ENCODE assay signal across 14 cellular contexts in the genomic region with DNA sequence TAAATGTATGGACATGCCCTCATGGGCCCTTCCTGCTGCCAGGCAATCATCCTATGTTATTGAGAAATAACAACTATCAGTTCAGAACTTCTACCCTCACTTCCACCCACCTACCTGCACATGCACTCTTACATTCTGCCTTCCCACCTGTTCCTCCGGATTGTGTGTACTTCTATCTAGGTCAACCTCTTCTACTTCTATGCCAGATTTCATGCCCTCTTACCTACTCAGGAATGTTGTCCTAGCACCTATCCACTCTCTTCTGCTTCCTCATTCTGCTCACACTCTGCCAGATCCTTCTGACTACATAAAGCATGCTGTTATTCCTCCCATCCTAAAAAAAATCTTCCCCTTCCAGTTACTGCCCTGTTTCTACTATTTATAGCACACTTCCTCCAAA.
DNase-seq lines count a peak whose midpoint lies in the region; ATAC-seq and TF ChIP-seq lines count a peak whose summit lies in the region.
"Had no signal": no experiment of that assay in that cellular context is flagged by ENCODE, and none has a peak within 500 bp of the region (broad histone marks: within the 10 kb centered on the region; RNA-seq: fewer than 3 reads in every experiment).

No MANE protein-coding gene starts in this region.

- H3K36me3 ChIP-seq in cardiac muscle cell (no peaks in the 10 kb centered on the region), heart right ventricle (no peaks in the 10 kb centered on the region), left lung (no peaks in the 10 kb centered on the region), neuronal stem cell (replicated peaks in 1 of 2; ENCODE audit: control insufficient read depth in 2 of 2, insufficient read depth in 2 of 2, low read length in 2 of 2) (no peaks in the 10 kb centered on the region)

- H3K9me3 ChIP-seq in cardiac muscle cell (ENCODE audit: low read depth) (no peaks in the 10 kb centered on the region), heart right ventricle (peaks cover 0 to 21% (median 4%) of the 10 kb centered on the region in 11 donors), left lung (no peaks in the 10 kb centered on the region), neuronal stem cell (replicated peaks in 1 of 2; ENCODE audit: control insufficient read depth in 2 of 2, insufficient read depth in 1 of 2, low read depth in 1 of 2, low read length in 2 of 2) (peaks cover 0 to 11% of the 10 kb centered on the region in 2 donors)

- H2AK5ac ChIP-seq in neuronal stem cell (ENCODE audit: low read depth, low read length) = no peak overlapping the region

- intact Hi-C loops in heart right ventricle (cut with DNase I) (no loop called here), left lung (cut with DNase I) (no loop called here)

- DNase-seq in cardiac muscle cell (ENCODE audit: low read depth in 1 of 2, low spot score in 1 of 2) (no peak), heart right ventricle (no peak), left lung (no peak), neuronal stem cell (ENCODE audit: low spot score) (no peak), NAMALWA (ENCODE audit: low spot score) (no peak)
- DNase-seq: C1 segment of cervical spinal cord; Calu3; CD4-positive, alpha-beta T cell; DMS 273 treated with DMSO at 0.1 percent for 48 hours; DMS79 treated with DMSO at 0.1 percent for 48 hours; EL; GM23248 had no signal

- H3K4me2 ChIP-seq in neuronal stem cell (ENCODE audit: insufficient read depth, low read length, poor library complexity, severe bottlenecking) = no peak overlapping the region

- H3K18ac ChIP-seq in neuronal stem cell (ENCODE audit: low read length) = no peak overlapping the region

- no peak overlapping the region for H3K14ac ChIP-seq in neuronal stem cell (ENCODE audit: low read length)

- no peak overlapping the region for H2BK12ac ChIP-seq in neuronal stem cell (ENCODE audit: low read length)

- no peak overlapping the region for H2BK120ac ChIP-seq in neuronal stem cell (ENCODE audit: low read depth, low read length)

- H4K91ac ChIP-seq in neuronal stem cell (ENCODE audit: low read depth, low read length, poor library complexity) = no peak overlapping the region

- 76 to 100% methylated on average over 1 of the region's 1 CpG for WGBS in heart right ventricle, 2 donors
- no CpG with 5 or more reads among the region's 1 CpG for WGBS in neuronal stem cell (ENCODE audit: extremely low coverage in 2 of 2, insufficient read length in 2 of 2, insufficient replicate concordance in 1 of 2), 2 donors

- H2AFZ ChIP-seq in neuronal stem cell (ENCODE audit: low read length) = peak overlapping the region; percentile 5
- H2AFZ ChIP-seq: GM23248 had no signal

- H3K27me3 ChIP-seq in cardiac muscle cell (no peaks in the 10 kb centered on the region), heart right ventricle (no peaks in the 10 kb centered on the region), left lung (no peaks in the 10 kb centered on the region), neuronal stem cell (ENCODE audit: control insufficient read depth in 3 of 3, insufficient read depth in 3 of 3, low read depth in 1 of 3, low read length in 3 of 3) (no peaks in the 10 kb centered on the region)

- H3K79me1 ChIP-seq in neuronal stem cell (ENCODE audit: low read depth, low read length) = no peaks in the 10 kb centered on the region

- H4K8ac ChIP-seq in neuronal stem cell (ENCODE audit: low read depth, low read length) = no peak overlapping the region

- peaks cover 11% of the 10 kb centered on the region for H3K4me1 ChIP-seq in cardiac muscle cell (ENCODE audit: low read depth)
- H3K4me1 ChIP-seq in heart right ventricle = peaks cover 0 to 9% (median 3%) of the 10 kb centered on the region in 9 donors
- H3K4me1 ChIP-seq in left lung = no peaks in the 10 kb centered on the region
- peaks cover 5% of the 10 kb centered on the region in 2 donors for H3K4me1 ChIP-seq in neuronal stem cell (ENCODE audit: control insufficient read depth in 2 of 2, insufficient read depth in 1 of 2, low read depth in 1 of 2, low read length in 2 of 2)

- H3K9ac ChIP-seq in neuronal stem cell (ENCODE audit: low read depth, low read length, poor library complexity) = no peak overlapping the region
- H3K9ac ChIP-seq: GM23248 had no signal

- H3K4me3 ChIP-seq in cardiac muscle cell = no peak overlapping the region
- H3K4me3 ChIP-seq in heart right ventricle = no peak overlapping the region
- no peak overlapping the region for H3K4me3 ChIP-seq in left lung
- no peak overlapping the region for H3K4me3 ChIP-seq in neuronal stem cell (ENCODE audit: low read length in 2 of 2)
- H3K4me3 ChIP-seq: GM23248 had no signal

- no peak overlapping the region for H3K23ac ChIP-seq in neuronal stem cell (ENCODE audit: low read depth, low read length, poor library complexity)

- no peak for TF ChIP-seq CTCF in cardiac muscle cell (IDR thresholded peaks at IDR 0.05; ENCODE audit: low read depth, low read length)
- no peak for TF ChIP-seq CTCF in heart right ventricle (IDR thresholded peaks at IDR 0.05)
- no peak for TF ChIP-seq CTCF in left lung (IDR thresholded peaks at IDR 0.05)

- no peak overlapping the region for H2BK15ac ChIP-seq in neuronal stem cell (ENCODE audit: low read length)

- no peak overlapping the region for H3K4ac ChIP-seq in neuronal stem cell (ENCODE audit: low read length)

- H3K27ac ChIP-seq in cardiac muscle cell (peak overlapping the region; percentile 26), heart right ventricle (no peak overlapping the region), left lung (no peak overlapping the region), neuronal stem cell (replicated peaks; ENCODE audit: low read length) (no peak overlapping the region)
- H3K27ac ChIP-seq: GM23248 had no signal

- no peak overlapping the region for H2BK5ac ChIP-seq in neuronal stem cell (ENCODE audit: low read length)

- ATAC-seq in heart right ventricle (no peak), left lung (peak; percentile 87), HG03521 (IDR thresholded peaks at IDR 0.05; ENCODE audit: unreplicated experiment) (no peak), GM18502 (IDR thresholded peaks at IDR 0.05; ENCODE audit: poor library complexity, unreplicated experiment) (no peak)
